ENCODE assay signal across 23 cellular contexts in the genomic region with DNA sequence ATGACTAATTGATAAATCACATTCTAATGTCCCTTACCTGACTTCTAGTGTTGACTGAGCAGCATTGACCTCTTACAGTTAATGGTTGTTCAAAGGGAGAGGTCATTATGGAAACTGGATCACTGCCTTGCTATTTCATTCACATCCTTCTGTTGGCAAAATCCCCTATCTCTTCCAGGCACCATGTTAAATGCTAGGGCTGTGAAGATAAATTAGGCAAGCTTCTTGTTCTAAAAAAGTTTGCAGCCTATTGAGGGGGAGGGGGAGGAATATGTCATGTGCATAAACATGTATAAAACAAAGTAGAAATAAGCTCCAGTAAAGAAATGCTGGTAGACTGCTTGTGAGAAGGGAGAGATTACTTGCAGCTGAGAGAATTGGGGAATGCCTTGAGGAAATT.
DNase-seq lines count a peak whose midpoint lies in the region; ATAC-seq, FAIRE-seq and TF ChIP-seq lines count a peak whose summit lies in the region.
"Had no signal": no experiment of that assay in that cellular context is flagged by ENCODE, and none has a peak within 500 bp of the region (broad histone marks: within the 10 kb centered on the region; RNA-seq: fewer than 3 reads in every experiment).

No MANE protein-coding gene starts in this region.

- no peaks in the 10 kb centered on the region for H3K36me3 Mint-ChIP-seq in progenitor cell of endocrine pancreas (ENCODE audit: insufficient read depth)
- H3K36me3 Mint-ChIP-seq in T-helper 17 cell (ENCODE audit: low read depth), result no peaks in the 10 kb centered on the region
- H3K36me3 Mint-ChIP-seq in CD8-positive, alpha-beta T cell, result no peaks in the 10 kb centered on the region
- H3K36me3 Mint-ChIP-seq in activated CD8-positive, alpha-beta memory T cell treated with anti-CD3 and anti-CD28 coated beads, Interleukin-2, amount 10 ng/mL, durations not matched to agents 7 days and 5 days, result peaks cover 4% of the 10 kb centered on the region
- H3K36me3 Mint-ChIP-seq: CD4-positive, CD25-positive, alpha-beta regulatory T cell had no signal

- H3K9me3 ChIP-seq in heart right ventricle (no peaks in the 10 kb centered on the region), left ventricle myocardium inferior (replicated peaks) (no peaks in the 10 kb centered on the region), T-helper 17 cell (ENCODE audit: control insufficient read depth, low read length, poor library complexity, severe bottlenecking) (no peaks in the 10 kb centered on the region)
- H3K9me3 ChIP-seq in CD8-positive, alpha-beta T cell (ENCODE audit: low read length), result no peaks in the 10 kb centered on the region

- H3K27ac ChIP-seq in heart right ventricle, result no peak overlapping the region
- H3K27ac ChIP-seq in left ventricle myocardium inferior (replicated peaks), result no peak overlapping the region
- no peak overlapping the region for H3K27ac ChIP-seq in CD8-positive, alpha-beta T cell (ENCODE audit: low read depth, low read length)
- H3K27ac ChIP-seq: HL-60 had no signal

- H3K36me3 ChIP-seq in heart right ventricle (no peaks in the 10 kb centered on the region), left ventricle myocardium inferior (no peaks in the 10 kb centered on the region), bronchial epithelial cell (ENCODE audit: control insufficient read depth, insufficient read depth, low read length) (no peaks in the 10 kb centered on the region)
- H3K36me3 ChIP-seq in CD8-positive, alpha-beta T cell (ENCODE audit: insufficient read depth, low read length), result no peaks in the 10 kb centered on the region

- H3K4me3 Mint-ChIP-seq in progenitor cell of endocrine pancreas (ENCODE audit: low read depth), result no peak overlapping the region
- H3K4me3 Mint-ChIP-seq in T-helper 17 cell, result no peak overlapping the region
- H3K4me3 Mint-ChIP-seq in CD8-positive, alpha-beta T cell, result no peak overlapping the region
- H3K4me3 Mint-ChIP-seq in activated CD8-positive, alpha-beta memory T cell treated with anti-CD3 and anti-CD28 coated beads, Interleukin-2, amount 10 ng/mL, durations not matched to agents 7 days and 5 days, result no peak overlapping the region
- H3K4me3 Mint-ChIP-seq: CD4-positive, CD25-positive, alpha-beta regulatory T cell; H9 had no signal

- DNase-seq in heart right ventricle (no peak), left ventricle myocardium inferior (no peak), NCI-H69 (lab: John Stamatoyannopoulos, UW) (peak; percentile 25), bronchial epithelial cell (ENCODE audit: low read depth) (peak; percentile 7), progenitor cell of endocrine pancreas (ENCODE audit: low spot score, unreplicated experiment) (no peak), T-helper 17 cell (no peak)
- DNase-seq in CD8-positive, alpha-beta T cell, result no peak
- DNase-seq in activated CD8-positive, alpha-beta memory T cell treated with anti-CD3 and anti-CD28 coated beads, Interleukin-2, amount 10 ng/mL, durations not matched to agents 7 days and 5 days, result no peak
- DNase-seq: Calu3; CD4-positive, CD25-positive, alpha-beta regulatory T cell; EL; GF-D8; H9; KG1; NCI-H1105; NCI-H146; NCI-H2029; NCI-H446; NCI-H526; SHP77 treated with DMSO at 0.1 percent for 48 hours had no signal

- CTCF ChIA-PET in CD8-positive, alpha-beta T cell (lab: Charles Lee), result no interaction called here
- CTCF ChIA-PET in activated CD8-positive, alpha-beta memory T cell treated with anti-CD3 and anti-CD28 coated beads, Interleukin-2, amount 10 ng/mL, durations not matched to agents 7 days and 5 days (lab: Charles Lee), result no interaction called here

- H3K4me1 ChIP-seq in heart right ventricle (peaks cover 0 to 20% (median 4%) of the 10 kb centered on the region in 9 donors), left ventricle myocardium inferior (peaks cover 7% of the 10 kb centered on the region)
- no peaks in the 10 kb centered on the region for H3K4me1 ChIP-seq in CD8-positive, alpha-beta T cell (ENCODE audit: insufficient read depth, low read length)

- no peak for FAIRE-seq in bronchial epithelial cell (lab: Jason Lieb, UNC)
- FAIRE-seq: HepG2 had no signal

- H3K27me3 ChIP-seq in heart right ventricle (no peaks in the 10 kb centered on the region), left ventricle myocardium inferior (ENCODE audit: low read depth) (no peaks in the 10 kb centered on the region), bronchial epithelial cell (ENCODE audit: control insufficient read depth, insufficient read depth, low read length) (no peaks in the 10 kb centered on the region)
- no peaks in the 10 kb centered on the region for H3K27me3 ChIP-seq in CD8-positive, alpha-beta T cell (ENCODE audit: insufficient read depth, low read length)

- H3K27ac Mint-ChIP-seq in progenitor cell of endocrine pancreas (peak overlapping the region; percentile 1), T-helper 17 cell (no peak overlapping the region)
- no peak overlapping the region for H3K27ac Mint-ChIP-seq in CD8-positive, alpha-beta T cell
- H3K27ac Mint-ChIP-seq in activated CD8-positive, alpha-beta memory T cell treated with anti-CD3 and anti-CD28 coated beads, Interleukin-2, amount 10 ng/mL, durations not matched to agents 7 days and 5 days, result no peak overlapping the region
- H3K27ac Mint-ChIP-seq: H9 had no signal

- H3K27me3 Mint-ChIP-seq in progenitor cell of endocrine pancreas (no peaks in the 10 kb centered on the region), T-helper 17 cell (no peaks in the 10 kb centered on the region)
- H3K27me3 Mint-ChIP-seq in CD8-positive, alpha-beta T cell (ENCODE audit: low read depth), result no peaks in the 10 kb centered on the region
- no peaks in the 10 kb centered on the region for H3K27me3 Mint-ChIP-seq in activated CD8-positive, alpha-beta memory T cell treated with anti-CD3 and anti-CD28 coated beads, Interleukin-2, amount 10 ng/mL, durations not matched to agents 7 days and 5 days
- H3K27me3 Mint-ChIP-seq: CD4-positive, CD25-positive, alpha-beta regulatory T cell had no signal

- POLR2A ChIA-PET in CD8-positive, alpha-beta T cell (lab: Charles Lee), result no interaction called here

- H3K4me3 ChIP-seq in heart right ventricle (no peak overlapping the region), left ventricle myocardium inferior (no peak overlapping the region), bronchial epithelial cell (ENCODE audit: low read depth, low read length) (no peak overlapping the region)
- H3K4me3 ChIP-seq in CD8-positive, alpha-beta T cell (ENCODE audit: low read depth, low read length), result no peak overlapping the region

- intact Hi-C loops in heart right ventricle (cut with DNase I) (loop anchor here in 1 of 10 donors (5.0 kb wide), 1 partner anchor 41 kb away; no protein-coding TSS in a partner anchor), left ventricle myocardium inferior (cut with micrococcal nuclease) (no loop called here)
- intact Hi-C loops in CD8-positive, alpha-beta T cell (cut with DNase I, micrococcal nuclease), result no loop called here

- peaks cover 2% of the 10 kb centered on the region for H3K9me3 Mint-ChIP-seq in progenitor cell of endocrine pancreas (ENCODE audit: low read depth)
- no peaks in the 10 kb centered on the region for H3K9me3 Mint-ChIP-seq in CD8-positive, alpha-beta T cell
- no peaks in the 10 kb centered on the region for H3K9me3 Mint-ChIP-seq in activated CD8-positive, alpha-beta memory T cell treated with anti-CD3 and anti-CD28 coated beads, Interleukin-2, amount 10 ng/mL, durations not matched to agents 7 days and 5 days (ENCODE audit: low read depth)
- H3K9me3 Mint-ChIP-seq: CD4-positive, CD25-positive, alpha-beta regulatory T cell had no signal

- ATAC-seq in heart right ventricle (peak in 5 of 8 donors; percentile 37 to 61 (median 47)), T-helper 17 cell (no peak)
- no peak for ATAC-seq in CD8-positive, alpha-beta T cell
- ATAC-seq in activated CD8-positive, alpha-beta memory T cell treated with anti-CD3 and anti-CD28 coated beads, Interleukin-2, amount 10 ng/mL, durations not matched to agents 7 days and 5 days, result no peak
- ATAC-seq: HepG2, SK-N-SH treated with all-trans-retinoic acid at 6 μM for 48 hours had no signal

- TF ChIP-seq CTCF in heart right ventricle (IDR thresholded peaks at IDR 0.05) (no peak), left ventricle myocardium inferior (IDR thresholded peaks at IDR 0.05; ENCODE audit: borderline replicate concordance) (no peak), bronchial epithelial cell (IDR thresholded peaks at IDR 0.05; ENCODE audit: insufficient read depth, low read length, severe bottlenecking) (no peak), progenitor cell of endocrine pancreas (IDR thresholded peaks at IDR 0.05; ENCODE audit: unreplicated experiment) (no peak)
- TF ChIP-seq CTCF in CD8-positive, alpha-beta T cell (IDR thresholded peaks at IDR 0.05), result no peak

- H3K4me1 Mint-ChIP-seq in progenitor cell of endocrine pancreas (ENCODE audit: low read depth) (peaks cover 9% of the 10 kb centered on the region), T-helper 17 cell (peaks cover 2% of the 10 kb centered on the region)
- no peaks in the 10 kb centered on the region for H3K4me1 Mint-ChIP-seq in CD8-positive, alpha-beta T cell (ENCODE audit: low read depth)
- no peaks in the 10 kb centered on the region for H3K4me1 Mint-ChIP-seq in activated CD8-positive, alpha-beta memory T cell treated with anti-CD3 and anti-CD28 coated beads, Interleukin-2, amount 10 ng/mL, durations not matched to agents 7 days and 5 days

Comparison
In these comparisons a context has a peak if more than half of its experiments do, and no peak if none do; other contexts are left out.
1. ATAC-seq: peak in heart right ventricle (5 of 8); none in T-helper 17 cell (single experiment), CD8-positive, alpha-beta T cell (single experiment) and activated CD8-positive, alpha-beta memory T cell treated with anti-CD3 and anti-CD28 coated beads, Interleukin-2, amount 10 ng/mL, durations not matched to agents 7 days and 5 days (single experiment).
2. DNase-seq: peak in NCI-H69 (single experiment) and bronchial epithelial cell (single experiment); none in heart right ventricle (0 of 2), left ventricle myocardium inferior (single experiment), progenitor cell of endocrine pancreas (single experiment), T-helper 17 cell (0 of 3), CD8-positive, alpha-beta T cell (0 of 7) and activated CD8-positive, alpha-beta memory T cell treated with anti-CD3 and anti-CD28 coated beads, Interleukin-2, amount 10 ng/mL, durations not matched to agents 7 days and 5 days (single experiment).